ENCODE assay signal across 14 cellular contexts in the genomic region with DNA sequence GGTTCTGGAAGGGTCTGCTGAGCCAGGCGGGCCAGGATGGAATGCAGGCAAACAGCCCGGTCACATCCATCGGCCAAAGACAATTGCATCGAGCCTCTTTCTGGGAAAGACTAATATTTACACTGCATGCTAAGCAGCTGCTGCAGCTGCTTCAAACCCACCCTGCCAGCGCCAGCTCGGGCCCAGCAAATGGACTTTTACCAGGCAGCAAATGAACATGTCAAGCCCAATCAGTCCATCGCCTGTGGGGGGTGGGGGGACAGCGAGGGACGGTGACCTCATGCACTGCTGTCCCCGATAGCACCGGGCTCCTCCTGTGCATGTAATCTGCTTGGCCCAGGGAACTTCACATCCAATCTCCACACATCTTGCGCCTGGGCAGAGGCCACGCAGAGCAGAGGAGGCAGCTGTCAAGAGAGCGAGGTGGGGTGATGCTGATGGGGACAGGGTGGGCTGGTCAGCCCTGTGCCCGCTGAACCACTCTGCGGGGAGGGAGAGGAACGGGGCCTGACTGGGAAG. TPM values are rescaled to one million over a fixed set of nuclear protein-coding genes. Genes with fewer than 3 reads are reported as not detected.
DNase-seq lines count a peak whose midpoint lies in the region; ATAC-seq and TF ChIP-seq lines count a peak whose summit lies in the region.
"Had no signal": no experiment of that assay in that cellular context is flagged by ENCODE, and none has a peak within 500 bp of the region (broad histone marks: within the 10 kb centered on the region; RNA-seq: fewer than 3 reads in every experiment).

No MANE protein-coding gene starts in this region.

- H3K27me3 ChIP-seq in foreskin keratinocyte = peaks cover 4% of the 10 kb centered on the region

- DNase-seq in LNCaP clone FGC (ENCODE audit: low read depth) = peak; percentile 27
- peak; percentile 94 for DNase-seq in NCI-H748 (lab: John Stamatoyannopoulos, UW; ENCODE audit: unreplicated experiment)
- DNase-seq in hippocampal formation (lab: John Stamatoyannopoulos, UW) = peak; percentile 28 to 60
- DNase-seq in retina = peak; percentile 90
- no peak for DNase-seq in foreskin keratinocyte
- no peak for DNase-seq in activated effector memory CD4-positive, alpha-beta T cell treated with anti-CD3 and anti-CD28 coated beads, Interleukin-2, amount 50 U/mL, for 16 hours
- DNase-seq: activated CD4-positive, alpha-beta T cell treated with anti-CD3 and anti-CD28 coated beads for 36 hours; CD4-positive, alpha-beta T cell; naive thymus-derived CD4-positive, alpha-beta T cell; NCI-H2171; stimulated activated naive CD8-positive, alpha-beta T cell treated with anti-CD3 and anti-CD28 coated beads, Interleukin-15, amount 100 ng/mL, for 72 hours had no signal

- TF ChIP-seq CTCF in LNCaP clone FGC (IDR thresholded peaks at IDR 0.05; ENCODE audit: control insufficient read depth, extremely low read depth, insufficient read depth) = no peak
- no peak for TF ChIP-seq CTCF in foreskin keratinocyte (conservative IDR thresholded peaks at IDR 0.05)

- H3K27ac ChIP-seq in foreskin keratinocyte = no peak overlapping the region

- H3K4me1 ChIP-seq in foreskin keratinocyte = no peaks in the 10 kb centered on the region

- ATAC-seq in GM18907 (IDR thresholded peaks at IDR 0.05; ENCODE audit: unreplicated experiment) (no peak), foreskin keratinocyte (no peak), HG03139 (IDR thresholded peaks at IDR 0.05; ENCODE audit: unreplicated experiment) (no peak)
- ATAC-seq: activated CD4-positive, alpha-beta T cell treated with anti-CD3 and anti-CD28 coated beads for 36 hours; naive thymus-derived CD4-positive, alpha-beta T cell; SK-N-SH treated with all-trans-retinoic acid at 6 μM for 48 hours had no signal

- H3K4me3 ChIP-seq in LNCaP clone FGC (ENCODE audit: low read depth, low read length) = no peak overlapping the region

RNA-seq across cellular contexts. Expression of a gene that starts 39.4 kb away (rescaled TPM):
- 0.04 TPM in 1 of 2 replicates, not detected in the other for total RNA-seq in foreskin keratinocyte
- polyA plus RNA-seq in foreskin keratinocyte = 0.02 TPM in 1 of 2 replicates, not detected in the other
- total RNA-seq: activated CD4-positive, alpha-beta T cell treated with anti-CD3 and anti-CD28 coated beads for 36 hours; CD4-positive, alpha-beta T cell; naive thymus-derived CD4-positive, alpha-beta T cell had no signal
- polyA plus RNA-seq: naive thymus-derived CD4-positive, alpha-beta T cell had no signal

Comparison
In these comparisons a context has a peak if more than half of its experiments do, and no peak if none do; other contexts are left out.
1. DNase-seq: peak in LNCaP clone FGC (single experiment), NCI-H748 (single experiment), hippocampal formation (2 of 2) and retina (single experiment); none in foreskin keratinocyte (0 of 2) and activated effector memory CD4-positive, alpha-beta T cell treated with anti-CD3 and anti-CD28 coated beads, Interleukin-2, amount 50 U/mL, for 16 hours (single experiment).